ENCODE assay signal across 16 cellular contexts in the genomic region with DNA sequence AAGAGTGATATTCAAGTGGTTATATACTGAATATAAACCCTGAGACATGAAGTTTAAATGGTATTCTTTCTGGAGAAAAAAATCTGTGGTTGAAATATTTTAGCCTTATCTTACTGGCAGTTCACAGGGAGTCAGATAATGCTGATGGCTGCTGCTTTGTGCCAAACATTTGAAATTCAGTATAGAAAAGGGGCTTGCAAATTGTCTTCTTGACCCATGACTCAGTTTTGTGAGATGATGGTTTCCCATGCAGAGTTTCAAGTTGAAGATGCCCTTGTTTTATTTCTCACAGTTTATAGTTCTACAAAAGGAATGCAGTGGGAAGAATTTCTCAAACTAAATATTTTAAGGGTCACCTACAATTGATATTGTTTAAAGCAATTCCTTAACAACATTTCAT.
"Had no signal": no experiment of that assay in that cellular context is flagged by ENCODE, and none has a peak within 500 bp of the region (broad histone marks: within the 10 kb centered on the region; RNA-seq: fewer than 3 reads in every experiment).

No MANE protein-coding gene starts in this region.

- H3K27me3 ChIP-seq: colonic mucosa, gastrocnemius medialis, right atrium auricular region had no signal

- H3K4me1 Mint-ChIP-seq: naive thymus-derived CD8-positive, alpha-beta T cell; neural crest cell had no signal

- H3K4me1 ChIP-seq: colonic mucosa, gastrocnemius medialis, right atrium auricular region had no signal

- H3K27ac ChIP-seq: colonic mucosa, gastrocnemius medialis, right atrium auricular region had no signal

- H3K4me3 Mint-ChIP-seq: naive thymus-derived CD8-positive, alpha-beta T cell; neural crest cell had no signal

- H3K9me3 Mint-ChIP-seq: neural crest cell had no signal

- DNase-seq: colonic mucosa; dermis blood vessel endothelial cell; gastrocnemius medialis; glutamatergic neuron; islet precursor cell; mammary epithelial cell; mucosa of descending colon; naive thymus-derived CD8-positive, alpha-beta T cell; posterior cingulate gyrus; stimulated activated CD4-positive, alpha-beta T cell treated with anti-CD3 and anti-CD28 coated beads, Interleukin-2, amount 100 ng/mL, for 48 hours; stimulated activated naive CD4-positive, alpha-beta T cell treated with Interleukin-2 at 50 U/mL for 16 hours; trophoblast cell had no signal

- H3K27ac Mint-ChIP-seq: naive thymus-derived CD8-positive, alpha-beta T cell had no signal

- H3K4me3 ChIP-seq: colonic mucosa, gastrocnemius medialis, mucosa of descending colon, right atrium auricular region, smooth muscle cell had no signal

- H3K36me3 ChIP-seq: colonic mucosa, gastrocnemius medialis, right atrium auricular region had no signal

- ATAC-seq: gastrocnemius medialis; left lobe of liver; mucosa of descending colon; naive thymus-derived CD8-positive, alpha-beta T cell had no signal

- H3K9me3 ChIP-seq: colonic mucosa, gastrocnemius medialis, mucosa of descending colon, right atrium auricular region had no signal
